34 cellular contexts compared by ENCODE assay signal in the genomic region with DNA sequence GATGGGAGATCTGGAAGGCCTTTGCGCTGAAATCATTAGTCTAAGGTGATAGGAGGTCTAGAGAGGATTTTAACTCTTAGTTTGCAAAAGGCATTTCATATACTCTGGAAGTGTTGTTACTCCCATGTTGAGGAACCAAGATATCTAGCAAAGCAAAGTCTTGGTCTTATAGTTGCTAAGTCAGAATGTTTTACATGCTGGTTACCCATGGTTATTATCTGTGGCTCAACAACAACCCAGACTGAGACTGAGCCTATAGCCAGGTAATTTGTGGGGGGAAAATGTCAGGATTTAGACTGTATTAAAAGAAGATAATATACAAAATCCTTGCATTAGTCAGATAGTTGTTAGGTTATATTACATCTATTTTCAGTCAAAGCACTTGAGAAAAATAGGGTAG.
"Had no signal": no experiment of that assay in that cellular context is flagged by ENCODE, and none has a peak within 500 bp of the region (broad histone marks: within the 10 kb centered on the region; RNA-seq: fewer than 3 reads in every experiment).

No MANE protein-coding gene starts in this region.

- H3K36me3 Mint-ChIP-seq: activated CD4-positive, alpha-beta memory T cell treated with anti-CD3 and anti-CD28 coated beads for 36 hours; activated naive CD4-positive, alpha-beta T cell treated with anti-CD3 and anti-CD28 coated beads, Interleukin-2, amount 50 U/mL, for 72 hours; activated naive CD8-positive, alpha-beta T cell treated with anti-CD3 and anti-CD28 coated beads for 36 hours had no signal

- H3K9me3 Mint-ChIP-seq: activated CD4-positive, alpha-beta T cell treated with anti-CD3 and anti-CD28 coated beads, Interleukin-2, amount 10 ng/mL, durations not matched to agents 24 days and 14 days; activated T-helper 1 cell treated with anti-CD3 and anti-CD28 coated beads, Interleukin-12 subunit alpha, Interleukin-12 subunit beta, Interleukin-2, Interleukin-4 antibody, amounts not matched to agents 30 ng/mL and 10 ng/mL and 1 ng/mL, durations not matched to agents 14 hours and 24 hours and 36 hours; T-helper 1 cell treated with Interleukin-12 subunit alpha and Interleukin-12 subunit beta and Interleukin-4 antibody, amounts not matched to agents 30 μg/mL and 1 μg/mL, for 36 hours; T-helper 2 cell treated with Interferon-gamma antibody and Interleukin-4, amounts not matched to agents 5 μg/mL and 100 μg/mL, for 36 hours had no signal

- H3K27ac ChIP-seq: adrenal gland, body of pancreas, brain microvascular endothelial cell, breast epithelium, VCaP had no signal

- H3K36me3 ChIP-seq: adrenal gland, brain microvascular endothelial cell, breast epithelium had no signal

- H3K9me3 ChIP-seq: adrenal gland, body of pancreas, breast epithelium had no signal

- DNase-seq: activated B cell treated with CpG ODN at 0.5 μM for 24 hours; activated CD4-positive, alpha-beta memory T cell treated with anti-CD3 and anti-CD28 coated beads for 36 hours; activated CD4-positive, alpha-beta T cell treated with anti-CD3 and anti-CD28 coated beads for 4 hours; activated CD4-positive, alpha-beta T cell treated with anti-CD3 and anti-CD28 coated beads, Interleukin-2, amount 10 ng/mL, durations not matched to agents 24 days and 14 days; activated CD4-positive, alpha-beta T cell treated with anti-CD3 and anti-CD28 coated beads, Interleukin-2, amount 50 U/mL, for 1 hour; activated CD4-positive, alpha-beta T cell treated with anti-CD3 and anti-CD28 coated beads, Interleukin-2, amount 50 U/mL, for 4 hours; activated CD4-positive, CD25-positive, alpha-beta regulatory T cell treated with anti-CD3 and anti-CD28 coated beads, Interleukin-2, amount 50 U/mL, for 72 hours; activated CD8-positive, alpha-beta memory T cell treated with anti-CD3 and anti-CD28 coated beads, Interleukin-2, amount 50 U/mL, for 4 hours; activated CD8-positive, alpha-beta T cell treated with anti-CD3 and anti-CD28 coated beads for 36 hours; activated effector memory CD4-positive, alpha-beta T cell treated with anti-CD3 and anti-CD28 coated beads, Interleukin-2, amount 50 U/mL, for 16 hours; activated gamma-delta T cell treated with Interleukin-2 at 50 U/mL for 16 hours; activated naive CD4-positive, alpha-beta T cell; activated naive CD4-positive, alpha-beta T cell treated with anti-CD3 and anti-CD28 coated beads for 36 hours; activated naive CD4-positive, alpha-beta T cell treated with anti-CD3 and anti-CD28 coated beads, Interleukin-2, amount 50 U/mL, for 16 hours; activated naive CD8-positive, alpha-beta T cell treated with anti-CD3 and anti-CD28 coated beads for 36 hours; activated T-cell treated with anti-CD3 and anti-CD28 coated beads for 4 hours; activated T-cell treated with anti-CD3 and anti-CD28 coated beads, Interleukin-2, amount 50 U/mL, for 1 hour; activated T-cell treated with anti-CD3 and anti-CD28 coated beads, Interleukin-2, amount 50 U/mL, for 4 hours; activated T-cell treated with anti-CD3 and anti-CD28 coated beads, Interleukin-2, amount 50 U/mL, for 72 hours; adrenal gland; amniotic stem cell; aorta; body of pancreas; brain microvascular endothelial cell; central memory CD4-positive, alpha-beta T cell; T-helper 2 cell; T-helper 9 cell had no signal

- ATAC-seq: activated CD8-positive, alpha-beta T cell treated with anti-CD3 and anti-CD28 coated beads for 36 hours; activated naive CD4-positive, alpha-beta T cell treated with anti-CD3 and anti-CD28 coated beads, Interleukin-2, amount 50 U/mL, for 72 hours; activated T-cell treated with anti-CD3 and anti-CD28 coated beads, Interleukin-2, amount 50 U/mL, for 4 hours; activated T-cell treated with anti-CD3 and anti-CD28 coated beads, Interleukin-2, amount 50 U/mL, for 72 hours; activated T-helper 17 cell treated with anti-CD3 and anti-CD28 coated beads, Interleukin-2, amount 50 U/mL, for 72 hours; body of pancreas had no signal

- H3K27ac Mint-ChIP-seq: activated B cell treated with CpG ODN at 0.5 μM for 24 hours; activated CD4-positive, alpha-beta memory T cell treated with anti-CD3 and anti-CD28 coated beads for 36 hours; activated CD4-positive, alpha-beta T cell treated with anti-CD3 and anti-CD28 coated beads, Interleukin-2, amount 10 ng/mL, durations not matched to agents 24 days and 14 days; activated CD8-positive, alpha-beta T cell treated with anti-CD3 and anti-CD28 coated beads for 36 hours; activated naive CD4-positive, alpha-beta T cell treated with anti-CD3 and anti-CD28 coated beads for 36 hours; activated naive CD4-positive, alpha-beta T cell treated with anti-CD3 and anti-CD28 coated beads, Interleukin-2, amount 50 U/mL, for 72 hours; activated naive CD8-positive, alpha-beta T cell treated with anti-CD3 and anti-CD28 coated beads for 36 hours; activated T-cell treated with anti-CD3 and anti-CD28 coated beads, Interleukin-2, amount 50 U/mL, for 72 hours; activated T-helper 1 cell treated with anti-CD3 and anti-CD28 coated beads, Interleukin-12 subunit alpha, Interleukin-12 subunit beta, Interleukin-2, Interleukin-4 antibody, amounts not matched to agents 30 ng/mL and 10 ng/mL and 1 ng/mL, durations not matched to agents 14 hours and 24 hours and 36 hours; activated T-helper 17 cell treated with anti-CD3 and anti-CD28 coated beads, Interleukin-2, amount 50 U/mL, for 72 hours; T-helper 1 cell treated with Interleukin-12 subunit alpha and Interleukin-12 subunit beta and Interleukin-4 antibody, amounts not matched to agents 30 μg/mL and 1 μg/mL, for 36 hours; T-helper 2 cell treated with Interferon-gamma antibody and Interleukin-4, amounts not matched to agents 5 μg/mL and 100 μg/mL, for 36 hours had no signal

- H3K27me3 ChIP-seq: adrenal gland, body of pancreas, brain microvascular endothelial cell, breast epithelium had no signal

- H3K4me3 Mint-ChIP-seq: activated B cell treated with CpG ODN at 0.5 μM for 24 hours; activated CD4-positive, alpha-beta memory T cell treated with anti-CD3 and anti-CD28 coated beads for 36 hours; activated CD4-positive, alpha-beta T cell treated with anti-CD3 and anti-CD28 coated beads, Interleukin-2, amount 10 ng/mL, durations not matched to agents 24 days and 14 days; activated CD8-positive, alpha-beta T cell treated with anti-CD3 and anti-CD28 coated beads for 36 hours; activated naive CD4-positive, alpha-beta T cell treated with anti-CD3 and anti-CD28 coated beads for 36 hours; activated naive CD8-positive, alpha-beta T cell treated with anti-CD3 and anti-CD28 coated beads for 36 hours; activated T-cell treated with anti-CD3 and anti-CD28 coated beads, Interleukin-2, amount 50 U/mL, for 4 hours; activated T-cell treated with anti-CD3 and anti-CD28 coated beads, Interleukin-2, amount 50 U/mL, for 72 hours; activated T-helper 1 cell treated with anti-CD3 and anti-CD28 coated beads, Interleukin-12 subunit alpha, Interleukin-12 subunit beta, Interleukin-2, Interleukin-4 antibody, amounts not matched to agents 30 ng/mL and 10 ng/mL and 1 ng/mL, durations not matched to agents 14 hours and 24 hours and 36 hours; activated T-helper 17 cell treated with anti-CD3 and anti-CD28 coated beads, Interleukin-2, amount 50 U/mL, for 72 hours; T-helper 1 cell treated with Interleukin-12 subunit alpha and Interleukin-12 subunit beta and Interleukin-4 antibody, amounts not matched to agents 30 μg/mL and 1 μg/mL, for 36 hours; T-helper 2 cell treated with Interferon-gamma antibody and Interleukin-4, amounts not matched to agents 5 μg/mL and 100 μg/mL, for 36 hours had no signal

- H3K4me1 ChIP-seq: adrenal gland, body of pancreas, breast epithelium had no signal

- H3K4me3 ChIP-seq: adrenal gland, body of pancreas, breast epithelium had no signal

- H3K4me1 Mint-ChIP-seq: activated B cell treated with CpG ODN at 0.5 μM for 24 hours; activated CD4-positive, alpha-beta T cell treated with anti-CD3 and anti-CD28 coated beads, Interleukin-2, amount 10 ng/mL, durations not matched to agents 24 days and 14 days; activated naive CD8-positive, alpha-beta T cell treated with anti-CD3 and anti-CD28 coated beads for 36 hours; activated T-helper 17 cell treated with anti-CD3 and anti-CD28 coated beads, Interleukin-2, amount 50 U/mL, for 72 hours had no signal
